In genomic region chr22:29272624-29273023, GRCh38 we compare ENCODE assay signal across 2 cellular contexts.
TF ChIP-seq lines count a peak whose summit lies in the region.

No MANE protein-coding gene starts in this region.

TF ChIP-seq in GM23338, 12 proteins besides CTCF, POLR2A, EP300 and RAD21:
- TF ChIP-seq ZNF114 (CRISPR knock-in tag; IDR thresholded peaks at IDR 0.05) (no peak), STAT1 (IDR thresholded peaks at IDR 0.05; ENCODE audit: unreplicated experiment) (no peak), ETS1 (IDR thresholded peaks at IDR 0.05) (no peak), REST (IDR thresholded peaks at IDR 0.05; ENCODE audit: unreplicated experiment) (no peak), NANOG (IDR thresholded peaks at IDR 0.05; ENCODE audit: borderline replicate concordance) (no peak), JUNB (IDR thresholded peaks at IDR 0.05; ENCODE audit: unreplicated experiment) (no peak), ZNF462 (CRISPR knock-in tag; IDR thresholded peaks at IDR 0.05) (no peak), EZH2phosphoT487 (IDR thresholded peaks at IDR 0.05; ENCODE audit: unreplicated experiment) (no peak), ZNF331 (CRISPR knock-in tag; IDR thresholded peaks at IDR 0.05; ENCODE audit: low read depth) (no peak), CREB1 (CRISPR knock-in tag; IDR thresholded peaks at IDR 0.05; ENCODE audit: low read depth) (no peak), EZH2 (IDR thresholded peaks at IDR 0.05; ENCODE audit: low read depth, unreplicated experiment) (no peak), POLR2AphosphoS5 (IDR thresholded peaks at IDR 0.05; ENCODE audit: low read depth) (no peak)

TF ChIP-seq in GM12878, 131 proteins besides CTCF, POLR2A, EP300 and RAD21:
- TF ChIP-seq KDM1A (IDR thresholded peaks at IDR 0.05; ENCODE audit: borderline replicate concordance) (no peak), MEF2A (IDR thresholded peaks at IDR 0.05; ENCODE audit: insufficient read depth, low read depth, low read length) (no peak), CREB1 (IDR thresholded peaks at IDR 0.05; ENCODE audit: low read depth) (no peak), CUX1 (IDR thresholded peaks at IDR 0.05; ENCODE audit: insufficient replicate concordance, low read depth, low read length) (no peak), HSF1 (IDR thresholded peaks at IDR 0.05; ENCODE audit: low read depth, low read length) (no peak), PBX3 (IDR thresholded peaks at IDR 0.05; ENCODE audit: insufficient replicate concordance, low read depth, low read length) (no peak), EED (IDR thresholded peaks at IDR 0.05; ENCODE audit: low read depth) (no peak), ZNF217 (IDR thresholded peaks at IDR 0.05) (no peak), BCL11A (IDR thresholded peaks at IDR 0.05; ENCODE audit: low read depth, low read length) (no peak), FOXK2 (IDR thresholded peaks at IDR 0.05) (no peak), ETV6 (conservative IDR thresholded peaks at IDR 0.05 in 1 of 2, IDR thresholded peaks at IDR 0.05 in 1 of 2; ENCODE audit: borderline replicate concordance in 1 of 2, low read depth in 1 of 2) (no peak), NR2C2 (IDR thresholded peaks at IDR 0.05; ENCODE audit: borderline replicate concordance, control insufficient read depth, insufficient read length, low read depth) (no peak), REST (IDR thresholded peaks at IDR 0.05; ENCODE audit: low read depth, low read length) (no peak), POLR2AphosphoS2 (IDR thresholded peaks at IDR 0.05; ENCODE audit: low read depth, low read length) (no peak), TARDBP (IDR thresholded peaks at IDR 0.05; ENCODE audit: borderline replicate concordance) (no peak), WRNIP1 (IDR thresholded peaks at IDR 0.05; ENCODE audit: borderline replicate concordance, low read depth, low read length) (no peak)
